Comparison of ENCODE assay signal across 8 cellular contexts in the genomic region with DNA sequence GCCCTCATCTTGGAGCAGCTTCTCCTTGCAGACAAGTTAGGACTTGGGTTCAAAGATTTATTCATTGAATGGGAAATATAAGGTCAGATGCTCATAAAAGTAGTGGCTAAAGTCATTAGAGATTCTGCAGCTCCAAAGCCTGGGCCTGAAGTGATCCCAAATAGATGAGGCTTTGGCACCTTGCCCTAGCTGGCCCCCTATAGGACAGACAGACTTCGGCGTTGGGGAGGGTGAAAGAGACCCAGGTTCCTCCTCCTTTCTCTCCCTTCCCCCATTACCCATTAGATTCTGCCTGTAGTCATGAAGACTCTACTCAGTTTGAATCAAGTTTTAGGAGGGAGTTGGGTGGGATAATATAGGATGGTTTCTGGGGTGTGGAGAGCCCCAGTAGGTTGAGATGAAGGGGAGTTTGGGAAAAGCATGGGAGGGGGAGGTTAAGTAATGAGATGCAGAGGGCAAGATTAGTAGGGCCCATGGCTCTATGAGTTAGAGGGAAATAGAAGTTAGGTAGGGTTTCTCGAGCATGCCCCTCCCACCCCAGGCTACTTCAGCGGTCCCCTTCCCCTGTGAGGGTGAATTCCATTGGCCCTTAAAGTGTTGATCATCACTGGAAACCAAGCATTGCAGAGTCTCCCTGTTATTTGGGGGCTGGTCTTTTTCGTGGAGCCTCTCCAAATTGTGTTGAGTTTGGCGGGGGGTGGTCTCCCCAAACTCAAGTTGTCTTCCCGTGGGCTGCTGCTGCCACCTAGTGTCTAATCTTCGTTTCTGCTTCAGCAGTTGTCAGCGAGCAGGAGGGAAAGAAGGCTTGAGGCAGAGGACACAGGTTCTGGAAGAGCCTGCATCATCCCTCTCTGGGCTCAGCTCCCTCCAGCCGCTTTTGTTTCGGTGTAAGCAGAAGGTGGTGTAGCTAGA. TPM values are rescaled to one million over a fixed set of nuclear protein-coding genes. Genes with fewer than 3 reads are reported as not detected.
DNase-seq lines count a peak whose midpoint lies in the region; ATAC-seq and TF ChIP-seq lines count a peak whose summit lies in the region.

No MANE protein-coding gene starts in this region.

- H3K27ac ChIP-seq in VCaP (no peak overlapping the region), caudate nucleus (ENCODE audit: low read depth, low read length) (no peak overlapping the region), lower lobe of right lung (no peak overlapping the region)

- H3K4me1 ChIP-seq in lower lobe of right lung = peaks cover 40% of the 10 kb centered on the region

- no peak overlapping the region for H3K4me3 ChIP-seq in lower lobe of right lung

- no peaks in the 10 kb centered on the region for H3K27me3 ChIP-seq in lower lobe of right lung (ENCODE audit: low read depth)

- no peaks in the 10 kb centered on the region for H3K36me3 ChIP-seq in lower lobe of right lung

- ATAC-seq in lower lobe of right lung (no peak), HG02763 (IDR thresholded peaks at IDR 0.05; ENCODE audit: unreplicated experiment) (no peak)

- TF ChIP-seq CTCF in VCaP (conservative IDR thresholded peaks at IDR 0.05) (peak; percentile 88), lower lobe of right lung (IDR thresholded peaks at IDR 0.05) (peak; percentile 84)

- intact Hi-C loops in lower lobe of right lung (cut with DNase I) = loop anchor here (5.0 kb wide), 1 partner anchor 56 kb away; no protein-coding TSS in a partner anchor

- DNase-seq in activated gamma-delta T cell treated with Interleukin-2 at 50 U/mL for 16 hours = peak; percentile 62
- no peak for DNase-seq in activated gamma-delta T cell (lab: John Stamatoyannopoulos, UW)
- peak; percentile 34 for DNase-seq in NCI-H2107 (lab: John Stamatoyannopoulos, UW)
- DNase-seq in caudate nucleus (lab: John Stamatoyannopoulos, UW) = peak in 43 of 61 donors; percentile 6 to 67 (median 38)
- DNase-seq in lower lobe of right lung = no peak
- DNase-seq in stimulated activated naive CD4-positive, alpha-beta T cell treated with Interleukin-2 at 50 U/mL for 16 hours (lab: John Stamatoyannopoulos, UW) = peak; percentile 47

- no peaks in the 10 kb centered on the region for H3K9me3 ChIP-seq in lower lobe of right lung

RNA-seq across cellular contexts. Expression of a gene that starts 2.1 kb away (rescaled TPM):
- 23.7 TPM for total RNA-seq in lower lobe of right lung

RNA-seq across cellular contexts. Expression of a gene that starts 28.9 kb away (rescaled TPM):
- 193 TPM for total RNA-seq in lower lobe of right lung

Comparison
In these comparisons a context has a peak if more than half of its experiments do, and no peak if none do; other contexts are left out.
1. DNase-seq: peak in activated gamma-delta T cell treated with Interleukin-2 at 50 U/mL for 16 hours (single experiment), NCI-H2107 (single experiment), caudate nucleus (43 of 61) and stimulated activated naive CD4-positive, alpha-beta T cell treated with Interleukin-2 at 50 U/mL for 16 hours (single experiment); none in activated gamma-delta T cell (single experiment) and lower lobe of right lung (single experiment).